22 cellular contexts compared by ENCODE assay signal in genomic region chr15:58602823-58603222, GRCh38.
A peak's percentile ranks its signal among the peaks of the same experiment; 100 is the strongest.
DNase-seq lines count a peak whose midpoint lies in the region; ATAC-seq, FAIRE-seq and TF ChIP-seq lines count a peak whose summit lies in the region.
"Had no signal": no experiment of that assay in that cellular context is flagged by ENCODE, and none has a peak within 500 bp of the region (broad histone marks: within the 10 kb centered on the region; RNA-seq: fewer than 3 reads in every experiment).

No MANE protein-coding gene starts in this region.

- BruUV-seq in HepG2 (replicated peaks; lab: Mats Ljungman, UMichigan), result no TSS peak
- no TSS peak for BruUV-seq in Calu3 (replicated peaks; lab: Mats Ljungman, UMichigan)
- BruUV-seq in K562 (replicated peaks; lab: Mats Ljungman, UMichigan), result no TSS peak

- H3K4me1 Mint-ChIP-seq in Calu3 (ENCODE audit: low read depth, unreplicated experiment), result peaks cover 52% of the 10 kb centered on the region
- peaks cover 12% of the 10 kb centered on the region for H3K4me1 Mint-ChIP-seq in activated CD8-positive, alpha-beta memory T cell treated with anti-CD3 and anti-CD28 coated beads, Interleukin-2, amount 10 ng/mL, durations not matched to agents 7 days and 5 days

- H3K27ac Mint-ChIP-seq in Calu3 (ENCODE audit: unreplicated experiment), result peak overlapping the region; percentile 90
- no peak overlapping the region for H3K27ac Mint-ChIP-seq in activated CD8-positive, alpha-beta memory T cell treated with anti-CD3 and anti-CD28 coated beads, Interleukin-2, amount 10 ng/mL, durations not matched to agents 7 days and 5 days
- H3K27ac Mint-ChIP-seq: CD4-positive, alpha-beta T cell; CD8-positive, alpha-beta T cell had no signal

- intact Hi-C loops in HepG2 (cut with micrococcal nuclease; ENCODE audit: unreplicated experiment) (no loop called here), right lobe of liver (cut with DNase I) (no loop called here), Calu3 (cut with micrococcal nuclease; ENCODE audit: unreplicated experiment) (no loop called here), K562 (cut with micrococcal nuclease) (no loop called here)

- peaks cover 23% of the 10 kb centered on the region for H3K36me3 Mint-ChIP-seq in Calu3 (ENCODE audit: insufficient read depth, unreplicated experiment)
- peaks cover 58% of the 10 kb centered on the region for H3K36me3 Mint-ChIP-seq in activated CD8-positive, alpha-beta memory T cell treated with anti-CD3 and anti-CD28 coated beads, Interleukin-2, amount 10 ng/mL, durations not matched to agents 7 days and 5 days

- peaks cover 0 to 34% of the 10 kb centered on the region in 2 experiments; a peak in 2 of 5 replicates for H3K36me3 ChIP-seq in HepG2 (replicated peaks in 1 of 2; ENCODE audit: control insufficient read depth in 1 of 2, insufficient read depth in 2 of 2, low read length in 2 of 2)
- peaks cover 0 to 3% (median 0%) of the 10 kb centered on the region in 4 donors for H3K36me3 ChIP-seq in right lobe of liver
- peaks cover 18% of the 10 kb centered on the region for H3K36me3 ChIP-seq in K562 (ENCODE audit: control insufficient read depth, insufficient read depth, low read length)

- H3K4me1 ChIP-seq in HepG2 (ENCODE audit: insufficient read depth, low read length) (peaks cover 16% of the 10 kb centered on the region), right lobe of liver (peaks cover 0 to 6% (median 2%) of the 10 kb centered on the region in 4 donors), K562 (replicated peaks in 1 of 2; ENCODE audit: control insufficient read depth in 2 of 2, insufficient read depth in 2 of 2, low read length in 2 of 2) (no peaks in the 10 kb centered on the region)
- H3K4me1 ChIP-seq: BE2C had no signal

- H3K27me3 ChIP-seq in HepG2 (ENCODE audit: control insufficient read depth in 1 of 2, insufficient read depth in 2 of 2, low read length in 2 of 2), result no peaks in the 10 kb centered on the region
- no peaks in the 10 kb centered on the region for H3K27me3 ChIP-seq in right lobe of liver
- no peaks in the 10 kb centered on the region for H3K27me3 ChIP-seq in K562 (ENCODE audit: control insufficient read depth in 2 of 2, insufficient read depth in 2 of 2, low read length in 2 of 2)
- H3K27me3 ChIP-seq: BE2C, BLaER1 had no signal

- H3K9me3 Mint-ChIP-seq in Calu3 (ENCODE audit: low read depth, unreplicated experiment), result no peaks in the 10 kb centered on the region
- no peaks in the 10 kb centered on the region for H3K9me3 Mint-ChIP-seq in activated CD8-positive, alpha-beta memory T cell treated with anti-CD3 and anti-CD28 coated beads, Interleukin-2, amount 10 ng/mL, durations not matched to agents 7 days and 5 days (ENCODE audit: low read depth)
- H3K9me3 Mint-ChIP-seq: CD4-positive, alpha-beta T cell; CD8-positive, alpha-beta T cell had no signal

- H2AFZ ChIP-seq in HepG2 (ENCODE audit: low read length), result no peak overlapping the region
- H2AFZ ChIP-seq in K562 (ENCODE audit: low read depth, low read length), result no peak overlapping the region

- CTCF ChIA-PET in HepG2 (lab: Yijun Ruan, JAX; ENCODE audit: low intra/inter-chr PET ratio, low total read pairs) (no interaction called here), Calu3 (lab: Charles Lee) (interaction anchor here (0.7 kb wide), 1 partner anchor 1792 kb away, joined by 3 read pairs; no protein-coding TSS in a partner anchor), K562 (lab: Yijun Ruan, JAX; ENCODE audit: low intra/inter-chr PET ratio) (no interaction called here)
- CTCF ChIA-PET in activated CD8-positive, alpha-beta memory T cell treated with anti-CD3 and anti-CD28 coated beads, Interleukin-2, amount 10 ng/mL, durations not matched to agents 7 days and 5 days (lab: Charles Lee), result no interaction called here

- in situ Hi-C loops in HepG2 (cut with HindIII; ENCODE audit: extremely low pct_ligation_motif_present, low pct_unique_long_range_greater_than_20kb), result no loop called here
- in situ Hi-C loops in K562 (cut with MboI), result no loop called here

- no peaks in the 10 kb centered on the region for H4K20me1 ChIP-seq in HepG2 (ENCODE audit: insufficient read depth, low read length)
- no peaks in the 10 kb centered on the region for H4K20me1 ChIP-seq in K562 (replicated peaks; ENCODE audit: control insufficient read depth, insufficient read depth, low read length)
- H4K20me1 ChIP-seq: BLaER1 had no signal

- FAIRE-seq in HepG2 (lab: Jason Lieb, UNC), result no peak
- no peak for FAIRE-seq in K562 (lab: Jason Lieb, UNC)
- FAIRE-seq: GM12878, GM12892 had no signal

- no peak for TF ChIP-seq RAD21 in HepG2 (CRISPR knock-in tag; IDR thresholded peaks at IDR 0.05)
- TF ChIP-seq RAD21 in K562 (CRISPR knock-in tag; conservative IDR thresholded peaks at IDR 0.05 in 1 of 2, IDR thresholded peaks at IDR 0.05 in 1 of 2), result no peak

- H3K9me1 ChIP-seq in K562 (ENCODE audit: control insufficient read depth, insufficient read depth, low read length), result no peaks in the 10 kb centered on the region

- H3K79me2 ChIP-seq in HepG2 (ENCODE audit: insufficient read depth, low read length) (no peaks in the 10 kb centered on the region), K562 (ENCODE audit: control insufficient read depth, insufficient read depth, low read length) (no peaks in the 10 kb centered on the region)

- TF ChIP-seq POLR2A in HepG2 (IDR thresholded peaks at IDR 0.05; ENCODE audit: insufficient read depth in 1 of 2, low read depth in 2 of 2, low read length in 2 of 2) (no peak), right lobe of liver (IDR thresholded peaks at IDR 0.05) (no peak), K562 (conservative IDR thresholded peaks at IDR 0.05) (no peak)

- POLR2A ChIA-PET in HepG2 (lab: Yijun Ruan, JAX), result no interaction called here
- POLR2A ChIA-PET in K562 (lab: Yijun Ruan, JAX), result no interaction called here

- 84% methylated on average over 2 of the region's 2 CpGs for WGBS in HepG2 (ENCODE audit: low lambda C conversion rate)
- WGBS in right lobe of liver (ENCODE audit: insufficient coverage, low coverage, low lambda C conversion rate, missing lambda C conversion rate), result 83% methylated on average over 2 of the region's 2 CpGs
- 54% methylated on average over 2 of the region's 2 CpGs for WGBS in K562 (ENCODE audit: insufficient coverage, low coverage, missing lambda C conversion rate)

- no peak for TF ChIP-seq CTCF in HepG2 (CRISPR knock-in tag; IDR thresholded peaks at IDR 0.05)
- no peak for TF ChIP-seq CTCF in right lobe of liver (IDR thresholded peaks at IDR 0.05)
- no peak for TF ChIP-seq CTCF in Calu3 (IDR thresholded peaks at IDR 0.05; ENCODE audit: unreplicated experiment)
- no peak for TF ChIP-seq CTCF in K562 (IDR thresholded peaks at IDR 0.05 in 2 of 3, conservative IDR thresholded peaks at IDR 0.05 in 1 of 3; ENCODE audit: insufficient read depth in 2 of 3, low read depth in 1 of 3, low read length in 3 of 3)

- H3K9me3 ChIP-seq in HepG2 (ENCODE audit: low read length) (no peaks in the 10 kb centered on the region), right lobe of liver (no peaks in the 10 kb centered on the region), K562 (replicated peaks; ENCODE audit: control insufficient read depth, insufficient read depth, low read depth, low read length) (no peaks in the 10 kb centered on the region)
- H3K9me3 ChIP-seq: BE2C, Caco-2 had no signal

- H3K27me3 Mint-ChIP-seq in Calu3 (ENCODE audit: unreplicated experiment), result no peaks in the 10 kb centered on the region
- H3K27me3 Mint-ChIP-seq in activated CD8-positive, alpha-beta memory T cell treated with anti-CD3 and anti-CD28 coated beads, Interleukin-2, amount 10 ng/mL, durations not matched to agents 7 days and 5 days, result no peaks in the 10 kb centered on the region
- H3K27me3 Mint-ChIP-seq: CD4-positive, alpha-beta T cell had no signal

- DNase-seq in HepG2 (ENCODE audit: low spot score), result no peak
- DNase-seq in right lobe of liver, result no peak
- no peak for DNase-seq in Calu3
- no peak for DNase-seq in K562 (ENCODE audit: extremely low read depth in 1 of 4, low spot score in 3 of 4)
- DNase-seq in activated CD8-positive, alpha-beta memory T cell treated with anti-CD3 and anti-CD28 coated beads, Interleukin-2, amount 10 ng/mL, durations not matched to agents 7 days and 5 days, result no peak
- no peak for DNase-seq in NCI-H2081 (lab: John Stamatoyannopoulos, UW)
- DNase-seq: ACHN; BE2C; C1 segment of cervical spinal cord; Caco-2; CD4-positive, alpha-beta T cell; CD8-positive, alpha-beta T cell; DMS 273 treated with DMSO at 0.1 percent for 48 hours; DMS153; DMS53; DMS79; DND-41; EL; GDM1 had no signal

- H3K4me3 ChIP-seq in HepG2 (replicated peaks in 1 of 3; ENCODE audit: insufficient read depth in 1 of 3, low read depth in 2 of 3, low read length in 3 of 3) (no peak overlapping the region), right lobe of liver (no peak overlapping the region), K562 (no peak overlapping the region)
- H3K4me3 ChIP-seq: BLaER1, GM12878 had no signal

- H3K4me2 ChIP-seq in HepG2 (ENCODE audit: low read depth, low read length) (no peak overlapping the region), K562 (ENCODE audit: insufficient read depth, low read length) (no peak overlapping the region)
- H3K4me2 ChIP-seq: BLaER1 had no signal

- H3K4me3 Mint-ChIP-seq in Calu3 (ENCODE audit: low read depth, unreplicated experiment), result no peak overlapping the region
- no peak overlapping the region for H3K4me3 Mint-ChIP-seq in activated CD8-positive, alpha-beta memory T cell treated with anti-CD3 and anti-CD28 coated beads, Interleukin-2, amount 10 ng/mL, durations not matched to agents 7 days and 5 days
- H3K4me3 Mint-ChIP-seq: CD4-positive, alpha-beta T cell; CD8-positive, alpha-beta T cell had no signal

- H3K9ac ChIP-seq in HepG2 (ENCODE audit: insufficient read depth, low read depth, low read length) (no peak overlapping the region), K562 (ENCODE audit: insufficient read depth in 1 of 2, low read depth in 2 of 2, low read length in 2 of 2) (no peak overlapping the region)
- H3K9ac ChIP-seq: BLaER1 had no signal

- no peak for ATAC-seq in HepG2
- ATAC-seq in right lobe of liver, result no peak
- no peak for ATAC-seq in K562
- ATAC-seq in activated CD8-positive, alpha-beta memory T cell treated with anti-CD3 and anti-CD28 coated beads, Interleukin-2, amount 10 ng/mL, durations not matched to agents 7 days and 5 days, result no peak
- ATAC-seq: CD8-positive, alpha-beta T cell; GM12878 had no signal

- TF ChIP-seq EP300 in HepG2 (IDR thresholded peaks at IDR 0.05; ENCODE audit: low read depth in 2 of 2, low read length in 2 of 2) (no peak), HepG2 (CRISPR knock-in tag; IDR thresholded peaks at IDR 0.05; ENCODE audit: borderline replicate concordance) (no peak), K562 (IDR thresholded peaks at IDR 0.05; ENCODE audit: low read length) (no peak)

- no peak overlapping the region for H3K27ac ChIP-seq in HepG2 (ENCODE audit: extremely low read length, insufficient read depth, low read length)
- no peak overlapping the region for H3K27ac ChIP-seq in right lobe of liver
- no peak overlapping the region for H3K27ac ChIP-seq in K562 (ENCODE audit: extremely low read depth, low read depth, low read length)
- H3K27ac ChIP-seq: BLaER1 had no signal

TF ChIP-seq in HepG2, 621 proteins besides CTCF, POLR2A, EP300 and RAD21 (continues in another document):
- peak; percentile 65 to 85 for TF ChIP-seq MAFK (conservative IDR thresholded peaks at IDR 0.05 in 1 of 2, IDR thresholded peaks at IDR 0.05 in 1 of 2; ENCODE audit: low read length in 2 of 2)

TF ChIP-seq in K562, 482 proteins besides CTCF, POLR2A, EP300 and RAD21 (continues in another document):
- no peak for TF ChIP-seq SAP30 (IDR thresholded peaks at IDR 0.05; ENCODE audit: borderline replicate concordance, insufficient read depth, low read depth, low read length, poor library complexity, severe bottlenecking)

Comparison
In these comparisons a context has a peak if more than half of its experiments do, and no peak if none do; other contexts are left out.
1. Of the 241 proteins assayed by ChIP-seq in both HepG2 and K562: peak only in HepG2: MAFK; only in K562: MAFG; in both: MAFF; in neither: 238.